8 cellular contexts compared by ENCODE assay signal in the genomic region with DNA sequence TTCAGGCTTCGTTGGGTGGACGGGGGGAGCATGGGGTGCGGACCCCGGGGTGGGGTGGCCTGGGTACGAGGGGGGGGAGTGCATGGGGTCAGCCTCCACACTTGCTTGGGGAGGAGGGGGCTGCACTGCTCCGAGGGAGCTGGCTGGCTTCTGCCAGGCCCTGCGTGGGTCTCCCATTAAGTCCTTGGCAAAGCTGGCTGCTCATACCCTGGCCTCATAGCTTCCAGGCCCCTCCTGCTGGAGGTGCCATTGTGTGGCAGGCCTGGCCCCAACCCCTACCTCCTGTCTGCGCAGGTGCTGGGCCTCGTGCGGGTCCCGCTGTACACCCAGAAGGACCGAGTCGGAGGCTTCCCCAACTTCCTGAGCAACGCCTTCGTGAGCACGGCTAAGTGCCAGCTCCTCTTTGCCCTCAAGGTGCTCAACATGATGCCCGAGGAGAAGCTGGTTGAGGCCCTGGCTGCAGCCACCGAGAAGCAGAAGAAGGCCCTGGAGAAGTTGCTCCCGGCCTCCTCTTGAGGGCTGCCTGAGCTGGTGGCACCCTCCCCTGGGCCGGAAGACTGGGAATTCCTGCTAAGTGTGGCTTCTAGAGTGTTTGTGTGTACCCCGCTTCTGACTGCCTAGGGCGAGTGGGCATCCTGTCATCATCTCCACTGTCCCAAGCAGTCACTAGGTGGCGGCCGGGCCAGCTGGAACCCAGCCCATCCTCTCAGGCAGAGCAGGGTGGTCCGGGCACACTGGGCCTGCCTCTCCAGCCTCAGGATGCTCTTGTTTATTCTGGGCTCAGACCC. TPM values are rescaled to one million over a fixed set of nuclear protein-coding genes. Genes with fewer than 3 reads are reported as not detected.
DNase-seq lines count a peak whose midpoint lies in the region; ATAC-seq and TF ChIP-seq lines count a peak whose summit lies in the region.

No MANE protein-coding gene starts in this region.

- no peaks in the 10 kb centered on the region for H3K27me3 Mint-ChIP-seq in activated T-helper 2 cell treated with anti-CD3 and anti-CD28 coated beads, Interferon-gamma antibody, Interleukin-2, Interleukin-4, amounts not matched to agents 10 μg/mL and 5 μg/mL and 100 μg/mL, durations not matched to agents 14 hours and 24 hours and 36 hours (ENCODE audit: low read depth)

- peaks cover 4% of the 10 kb centered on the region; the same call in 1 of the 2 replicates for H3K4me1 ChIP-seq in HEK293 (ENCODE audit: control insufficient read depth, insufficient read depth, low read length)
- H3K4me1 ChIP-seq in left ventricle myocardium inferior, result peaks cover 50% of the 10 kb centered on the region

- H3K27me3 ChIP-seq in left ventricle myocardium inferior (ENCODE audit: low read depth), result no peaks in the 10 kb centered on the region

- H3K36me3 ChIP-seq in HEK293 (ENCODE audit: control insufficient read depth in 2 of 2, insufficient read depth in 1 of 2, low read length in 2 of 2) (peaks cover 0 to 57% of the 10 kb centered on the region in 2 experiments; a peak in 1 of 3 replicates), left ventricle myocardium inferior (peaks cover 43% of the 10 kb centered on the region)

- no peak for DNase-seq in activated T-helper 2 cell treated with anti-CD3 and anti-CD28 coated beads, Interferon-gamma antibody, Interleukin-2, Interleukin-4, amounts not matched to agents 10 μg/mL and 5 μg/mL and 100 μg/mL, durations not matched to agents 14 hours and 24 hours and 36 hours (ENCODE audit: low spot score)
- DNase-seq in left ventricle myocardium inferior (peak; percentile 55), DMS79 (lab: John Stamatoyannopoulos, UW) (no peak)
- DNase-seq in central memory CD4-positive, alpha-beta T cell, result no peak

- H3K4me1 Mint-ChIP-seq in activated T-helper 2 cell treated with anti-CD3 and anti-CD28 coated beads, Interferon-gamma antibody, Interleukin-2, Interleukin-4, amounts not matched to agents 10 μg/mL and 5 μg/mL and 100 μg/mL, durations not matched to agents 14 hours and 24 hours and 36 hours (ENCODE audit: low read depth), result peaks cover 10% of the 10 kb centered on the region

- peak overlapping the region; percentile 49 for H3K27ac Mint-ChIP-seq in activated T-helper 2 cell treated with anti-CD3 and anti-CD28 coated beads, Interferon-gamma antibody, Interleukin-2, Interleukin-4, amounts not matched to agents 10 μg/mL and 5 μg/mL and 100 μg/mL, durations not matched to agents 14 hours and 24 hours and 36 hours

- no peaks in the 10 kb centered on the region for H3K9me3 Mint-ChIP-seq in activated T-helper 2 cell treated with anti-CD3 and anti-CD28 coated beads, Interferon-gamma antibody, Interleukin-2, Interleukin-4, amounts not matched to agents 10 μg/mL and 5 μg/mL and 100 μg/mL, durations not matched to agents 14 hours and 24 hours and 36 hours

- H3K9me3 ChIP-seq in HEK293 (ENCODE audit: control insufficient read depth, insufficient read depth, low read depth, low read length), result no peaks in the 10 kb centered on the region
- H3K9me3 ChIP-seq in left ventricle myocardium inferior (replicated peaks), result no peaks in the 10 kb centered on the region

- ATAC-seq in GM21825 (IDR thresholded peaks at IDR 0.05; ENCODE audit: unreplicated experiment) (no peak), HG02884 (IDR thresholded peaks at IDR 0.05; ENCODE audit: unreplicated experiment) (no peak)

- CTCF ChIA-PET in HEK293 (lab: Yijun Ruan, JAX), result no interaction called here

- H3K4me3 ChIP-seq in HEK293 (ENCODE audit: low read depth, low read length) (peak overlapping the region; percentile 89), left ventricle myocardium inferior (peak overlapping the region; percentile 100), skin epidermis (peak overlapping the region; percentile 70 to 100 (median 87))

- POLR2A ChIA-PET in HEK293 (lab: Yijun Ruan, JAX), result interaction anchor here (0.8 to 1.5 kb wide), 5 partner anchors 9 to 140 kb away, joined by 3 to 8 read pairs (median 4); partner anchors contain the start of genes ANKS3 and DNAAF8

- H3K27ac ChIP-seq in HEK293 (ENCODE audit: extremely low read depth, low read depth, low read length) (peak overlapping the region; percentile 53; the same call in 1 of the 2 replicates), left ventricle myocardium inferior (replicated peaks) (peak overlapping the region; percentile 92), skin epidermis (peak overlapping the region in 14 of 21 experiments; percentile 79 to 95 (median 86))

- intact Hi-C loops in activated T-helper 2 cell treated with anti-CD3 and anti-CD28 coated beads, Interferon-gamma antibody, Interleukin-2, Interleukin-4, amounts not matched to agents 10 μg/mL and 5 μg/mL and 100 μg/mL, durations not matched to agents 14 hours and 24 hours and 36 hours (cut with micrococcal nuclease), result no loop called here
- intact Hi-C loops in left ventricle myocardium inferior (cut with micrococcal nuclease), result no loop called here

- peaks cover 26% of the 10 kb centered on the region for H3K36me3 Mint-ChIP-seq in activated T-helper 2 cell treated with anti-CD3 and anti-CD28 coated beads, Interferon-gamma antibody, Interleukin-2, Interleukin-4, amounts not matched to agents 10 μg/mL and 5 μg/mL and 100 μg/mL, durations not matched to agents 14 hours and 24 hours and 36 hours (ENCODE audit: low read depth)

- TF ChIP-seq CTCF in HEK293 (tag by site-specific recombination; IDR thresholded peaks at IDR 0.05) (no peak; the same call in none of the 2 replicates), left ventricle myocardium inferior (IDR thresholded peaks at IDR 0.05; ENCODE audit: borderline replicate concordance) (peak; percentile 23)

- peak overlapping the region; percentile 79 for H3K4me3 Mint-ChIP-seq in activated T-helper 2 cell treated with anti-CD3 and anti-CD28 coated beads, Interferon-gamma antibody, Interleukin-2, Interleukin-4, amounts not matched to agents 10 μg/mL and 5 μg/mL and 100 μg/mL, durations not matched to agents 14 hours and 24 hours and 36 hours (ENCODE audit: low read depth)

TF ChIP-seq in HEK293, 187 proteins besides CTCF, POLR2A, EP300 and RAD21:
- peak; percentile 49; the same call in 1 of the 2 replicates for TF ChIP-seq ZNF394 (tag by site-specific recombination; IDR thresholded peaks at IDR 0.05; ENCODE audit: borderline replicate concordance)
- peak; percentile 83 for TF ChIP-seq ZNF223 (tag by site-specific recombination; IDR thresholded peaks at IDR 0.05)
- TF ChIP-seq ZNF571 (tag by site-specific recombination; IDR thresholded peaks at IDR 0.05), result no peak

RNA-seq across cellular contexts. Expression of gene NUDT16L1, which starts 1.5 kb away (rescaled TPM):
- total RNA-seq in activated T-helper 2 cell treated with anti-CD3 and anti-CD28 coated beads, Interferon-gamma antibody, Interleukin-2, Interleukin-4, amounts not matched to agents 10 μg/mL and 5 μg/mL and 100 μg/mL, durations not matched to agents 14 hours and 24 hours and 36 hours, result 34.1 and 35.5 TPM in 2 replicates
- 61.9 TPM for total RNA-seq in left ventricle myocardium inferior

RNA-seq across cellular contexts. Expression of gene ANKS3, which starts 39.2 kb away (rescaled TPM):
- 18.6 and 20.6 TPM in 2 replicates for total RNA-seq in activated T-helper 2 cell treated with anti-CD3 and anti-CD28 coated beads, Interferon-gamma antibody, Interleukin-2, Interleukin-4, amounts not matched to agents 10 μg/mL and 5 μg/mL and 100 μg/mL, durations not matched to agents 14 hours and 24 hours and 36 hours
- total RNA-seq in left ventricle myocardium inferior, result 8.7 TPM

RNA-seq across cellular contexts. Expression of gene DNAAF8, which starts 39.5 kb away (rescaled TPM):
- total RNA-seq in activated T-helper 2 cell treated with anti-CD3 and anti-CD28 coated beads, Interferon-gamma antibody, Interleukin-2, Interleukin-4, amounts not matched to agents 10 μg/mL and 5 μg/mL and 100 μg/mL, durations not matched to agents 14 hours and 24 hours and 36 hours, result 0.11 TPM in 1 of 2 replicates, not detected in the other
- 0.77 TPM for total RNA-seq in left ventricle myocardium inferior
